ENCODE assay signal across 8 cellular contexts in the genomic region with DNA sequence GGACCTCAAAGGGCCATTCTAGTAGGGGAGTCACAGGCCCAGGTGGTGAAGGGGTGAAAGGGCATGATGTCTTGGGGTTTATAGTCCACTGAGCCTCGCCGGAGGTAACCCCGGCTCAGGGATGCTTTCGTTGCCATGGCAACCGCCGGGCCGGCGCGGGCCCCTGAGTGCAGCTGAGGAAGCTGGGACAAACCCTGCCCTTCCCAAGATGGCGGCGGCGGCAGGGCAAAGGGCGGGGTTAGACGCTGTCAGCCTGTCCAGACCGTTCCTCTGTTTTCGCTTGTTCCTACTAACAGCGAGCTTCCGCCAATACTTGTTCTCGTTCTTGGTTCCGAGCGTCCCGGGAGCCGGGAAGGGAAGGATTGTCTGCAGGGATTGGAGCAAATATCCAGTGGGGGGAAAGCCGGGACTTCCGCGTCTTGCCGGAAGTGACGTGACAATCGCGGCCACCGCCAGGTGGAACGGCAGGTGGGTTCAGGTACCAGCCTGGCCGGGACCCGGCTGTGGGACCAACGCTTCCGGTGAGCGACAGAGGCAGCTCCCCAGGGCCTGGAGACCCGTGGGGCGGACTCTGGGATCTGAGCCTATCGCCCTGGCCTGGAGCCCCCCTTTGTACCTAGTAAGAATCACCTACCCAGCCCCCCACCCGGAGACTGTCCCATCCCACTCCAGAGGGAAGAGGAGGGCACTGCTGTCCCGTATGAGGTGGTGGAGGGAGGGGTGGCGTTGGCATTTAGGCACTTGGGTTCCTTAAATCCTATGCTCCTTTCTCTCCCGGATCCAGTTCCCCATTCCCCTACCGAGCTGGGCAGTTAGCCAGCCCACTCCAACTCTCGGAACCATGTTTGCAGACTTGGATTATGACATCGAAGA. TPM values are rescaled to one million over a fixed set of nuclear protein-coding genes. Genes with fewer than 3 reads are reported as not detected.
A peak's percentile ranks its signal among the peaks of the same experiment; 100 is the strongest.
DNase-seq lines count a peak whose midpoint lies in the region; ATAC-seq and TF ChIP-seq lines count a peak whose summit lies in the region.

A gene (plus strand): TSS at position 436 of the 873 bp plus-strand sequence. CDS start 406 bp downstream, at position 842.

- 0 to 3% (median 2%) methylated on average over 44 to 47 of the region's 47 CpGs for WGBS in adipose tissue, 3 donors
- 1 to 2% (median 2%) methylated on average over 46 to 47 of the region's 47 CpGs for WGBS in ovary, 3 donors

- peak; percentile 94 for ATAC-seq in thoracic aorta (ENCODE audit: insufficient number of reproducible peaks, low FRiP score, low read depth)

- intact Hi-C loops in ovary (cut with DNase I) = loop anchor here in 3 of 4 donors (5.0 to 10.0 kb wide), 3 partner anchors 58 to 515 kb away; a partner anchor contains a TSS

- peak; percentile 93 for DNase-seq in NCI-H1092 (lab: John Stamatoyannopoulos, UW)
- DNase-seq in T-helper 1 cell = peak; percentile 60 to 80 (median 72)
- DNase-seq in cardiac muscle cell (ENCODE audit: low read depth in 1 of 2, low spot score in 1 of 2) = peak; percentile 91 to 97
- peak; percentile 89 to 94 (median 93) for DNase-seq in ovary
- peak; percentile 77 for DNase-seq in thoracic aorta (ENCODE audit: low spot score)

- TF ChIP-seq POLR2A in GM18951 (IDR thresholded peaks at IDR 0.05; ENCODE audit: extremely low read depth, insufficient read depth, insufficient read length) (peak; percentile 53), ovary (IDR thresholded peaks at IDR 0.05) (peak; percentile 34)

- no peaks in the 10 kb centered on the region for H3K36me3 ChIP-seq in cardiac muscle cell
- H3K36me3 ChIP-seq in ovary = no peaks in the 10 kb centered on the region
- peaks cover 5% of the 10 kb centered on the region for H3K36me3 ChIP-seq in thoracic aorta

- peak within 1 kb of the TSS; percentile 94 for H3K27ac ChIP-seq in 22Rv1
- H3K27ac ChIP-seq in adipose tissue (ENCODE audit: low read depth, low read length) = no peak within 1 kb of the TSS
- peak within 1 kb of the TSS; percentile 53 for H3K27ac ChIP-seq in cardiac muscle cell
- peak within 1 kb of the TSS; percentile 1 to 85 for H3K27ac ChIP-seq in ovary
- H3K27ac ChIP-seq in thoracic aorta = peak within 1 kb of the TSS; percentile 89 to 94

- H3K4me3 ChIP-seq in cardiac muscle cell (peak within 1 kb of the TSS; percentile 55), ovary (peak within 1 kb of the TSS; percentile 56), thoracic aorta (peak within 1 kb of the TSS; percentile 76)

- no peak for TF ChIP-seq CTCF in 22Rv1 (IDR thresholded peaks at IDR 0.05)
- no peak for TF ChIP-seq CTCF in cardiac muscle cell (IDR thresholded peaks at IDR 0.05; ENCODE audit: low read depth, low read length)
- peak in 2 of 3 donors; percentile 28 to 34 for TF ChIP-seq CTCF in ovary (IDR thresholded peaks at IDR 0.05)
- TF ChIP-seq CTCF in thoracic aorta (IDR thresholded peaks at IDR 0.05) = no peak

- in situ Hi-C loops in GM18951 (cut with MboI; ENCODE audit: low sequenced_read_pairs, unreplicated experiment) = no loop called here

- no peaks in the 10 kb centered on the region for H3K27me3 ChIP-seq in cardiac muscle cell
- H3K27me3 ChIP-seq in ovary = no peaks in the 10 kb centered on the region
- no peaks in the 10 kb centered on the region for H3K27me3 ChIP-seq in thoracic aorta (replicated peaks; ENCODE audit: insufficient read depth)

- no peak for TF ChIP-seq EP300 in ovary (IDR thresholded peaks at IDR 0.05)

- H3K9me3 ChIP-seq in cardiac muscle cell (ENCODE audit: low read depth) = no peaks in the 10 kb centered on the region
- H3K9me3 ChIP-seq in ovary = no peaks in the 10 kb centered on the region
- no peaks in the 10 kb centered on the region for H3K9me3 ChIP-seq in thoracic aorta

- peaks cover 3% of the 10 kb centered on the region for H3K4me1 ChIP-seq in cardiac muscle cell (ENCODE audit: low read depth)
- peaks cover 9% of the 10 kb centered on the region for H3K4me1 ChIP-seq in ovary (ENCODE audit: insufficient read depth)
- peaks cover 5 to 15% of the 10 kb centered on the region in 2 donors for H3K4me1 ChIP-seq in thoracic aorta (ENCODE audit: control insufficient read depth in 1 of 2, low read depth in 2 of 2)

RNA-seq across cellular contexts. Expression of the gene that starts here (rescaled TPM):
- 10 to 100 TPM; 19.6 to 23.5 (median 20.6) TPM for polyA plus RNA-seq in adipose tissue
- 57.8 and 62.4 TPM in 2 replicates for total RNA-seq in cardiac muscle cell
- 51.7 and 60.4 TPM in 2 replicates for polyA plus RNA-seq in cardiac muscle cell
- total RNA-seq in ovary = 10 to 100 TPM; 26.0 to 47.7 (median 35.1) TPM
- 10 to 100 TPM; 18.0 to 33.3 TPM for polyA plus RNA-seq in ovary
- 10 to 100 TPM; 33.9 to 56.2 TPM for total RNA-seq in thoracic aorta

Comparison
In these comparisons a context has a peak if more than half of its experiments do, and no peak if none do; other contexts are left out.
1. CTCF ChIP-seq: peak in ovary (2 of 3); none in 22Rv1 (single experiment), cardiac muscle cell (single experiment) and thoracic aorta (single experiment).
2. Peak in every context shown above with its lines, with median percentiles within 50 percentile points of each other: DNase-seq and H3K4me3 ChIP-seq.